ENCODE assay signal across 8 cellular contexts in genomic region chr17:66964930-66965800, GRCh38. TPM values are rescaled to one million over a fixed set of nuclear protein-coding genes. Genes with fewer than 3 reads are reported as not detected.
DNase-seq lines count a peak whose midpoint lies in the region; ATAC-seq, FAIRE-seq and TF ChIP-seq lines count a peak whose summit lies in the region.

No MANE protein-coding gene starts in this region.

- peak; percentile 81 for DNase-seq in D341Med (ENCODE audit: low spot score)
- peak; percentile 68 for DNase-seq in NCI-H1105 treated with DMSO at 0.1 percent for 48 hours (lab: John Stamatoyannopoulos, UW)
- no peak for DNase-seq in astrocyte (ENCODE audit: low read depth)
- no peak for DNase-seq in kidney epithelial cell (ENCODE audit: low read depth)
- DNase-seq in stimulated activated naive CD8-positive, alpha-beta T cell treated with anti-CD3 and anti-CD28 coated beads, Interleukin-15, Interleukin-2, amounts not matched to agents 100 U/mL and 50 U/mL, for 24 hours: peak; percentile 30
- DNase-seq in NCI-H446 treated with DMSO at 0.1 percent for 48 hours (lab: John Stamatoyannopoulos, UW): no peak

- no peak overlapping the region for H3K27ac Mint-ChIP-seq in astrocyte (ENCODE audit: unreplicated experiment)

- peak overlapping the region; percentile 85 for H3K4me2 ChIP-seq in astrocyte (ENCODE audit: low read length)

- H3K27me3 ChIP-seq in astrocyte (ENCODE audit: insufficient read depth, low read length): peaks cover 54% of the 10 kb centered on the region
- peaks cover 75% of the 10 kb centered on the region for H3K27me3 ChIP-seq in kidney epithelial cell (ENCODE audit: control insufficient read depth, insufficient read depth, low read length)

- TF ChIP-seq CTCF in astrocyte (IDR thresholded peaks at IDR 0.05; ENCODE audit: insufficient read depth, low read depth, low read length) (no peak), kidney epithelial cell (IDR thresholded peaks at IDR 0.05; ENCODE audit: insufficient read depth, low read length, poor library complexity, severe bottlenecking) (no peak)

- peaks cover 68% of the 10 kb centered on the region for H3K27me3 Mint-ChIP-seq in astrocyte (ENCODE audit: low read depth, unreplicated experiment)

- no peaks in the 10 kb centered on the region for H3K9me3 ChIP-seq in astrocyte (ENCODE audit: insufficient read depth, low read depth, low read length)

- H3K79me2 ChIP-seq in astrocyte (ENCODE audit: insufficient read depth, low read length): no peaks in the 10 kb centered on the region

- no peak overlapping the region for H3K9ac ChIP-seq in astrocyte (ENCODE audit: low read length)

- H3K4me1 Mint-ChIP-seq in astrocyte (ENCODE audit: low read depth, unreplicated experiment): no peaks in the 10 kb centered on the region

- H3K4me3 Mint-ChIP-seq in astrocyte (ENCODE audit: unreplicated experiment): peak overlapping the region; percentile 79

- peaks cover 4% of the 10 kb centered on the region for H3K4me1 ChIP-seq in astrocyte (ENCODE audit: insufficient read depth, low read length)

- H3K36me3 Mint-ChIP-seq in astrocyte (ENCODE audit: low read depth, unreplicated experiment): no peaks in the 10 kb centered on the region

- ATAC-seq in stimulated activated naive CD8-positive, alpha-beta T cell treated with anti-CD3 and anti-CD28 coated beads, Interleukin-15, Interleukin-2, amounts not matched to agents 100 U/mL and 50 U/mL, for 24 hours: peak; percentile 38
- ATAC-seq in HG02610 (IDR thresholded peaks at IDR 0.05; ENCODE audit: unreplicated experiment) (no peak), HG03565 (IDR thresholded peaks at IDR 0.05; ENCODE audit: unreplicated experiment) (no peak)

- H3K4me3 ChIP-seq in astrocyte (ENCODE audit: insufficient read depth, low read depth, low read length) (peak overlapping the region; percentile 55), kidney epithelial cell (ENCODE audit: low read depth, low read length) (peak overlapping the region; percentile 21)

- H3K27ac ChIP-seq in astrocyte (ENCODE audit: low read depth, low read length): no peak overlapping the region

- H2AFZ ChIP-seq in astrocyte (ENCODE audit: low read depth, low read length): peak overlapping the region; percentile 77

- no peaks in the 10 kb centered on the region for H4K20me1 ChIP-seq in astrocyte (ENCODE audit: insufficient read depth, low read length)

- FAIRE-seq in astrocyte (lab: Jason Lieb, UNC): no peak

- H3K36me3 ChIP-seq in astrocyte (ENCODE audit: insufficient read depth, low read length) (no peaks in the 10 kb centered on the region), kidney epithelial cell (ENCODE audit: control insufficient read depth, insufficient read depth, low read length) (no peaks in the 10 kb centered on the region)

- H3K9me3 Mint-ChIP-seq in astrocyte (ENCODE audit: unreplicated experiment): no peaks in the 10 kb centered on the region

RNA-seq across cellular contexts. Expression of gene CACNG4, which starts 0.7 kb away (rescaled TPM):
- total RNA-seq in astrocyte: 1.3 and 5.8 TPM in 2 replicates
- 0.84 and 0.96 TPM in 2 replicates for total RNA-seq in kidney epithelial cell

Comparison
In these comparisons a context has a peak if more than half of its experiments do, and no peak if none do; other contexts are left out.
1. DNase-seq: peak in D341Med (single experiment), NCI-H1105 treated with DMSO at 0.1 percent for 48 hours (single experiment) and stimulated activated naive CD8-positive, alpha-beta T cell treated with anti-CD3 and anti-CD28 coated beads, Interleukin-15, Interleukin-2, amounts not matched to agents 100 U/mL and 50 U/mL, for 24 hours (single experiment); none in astrocyte (single experiment), kidney epithelial cell (single experiment) and NCI-H446 treated with DMSO at 0.1 percent for 48 hours (single experiment).